Comparison of ENCODE assay signal across 8 cellular contexts in the genomic region with DNA sequence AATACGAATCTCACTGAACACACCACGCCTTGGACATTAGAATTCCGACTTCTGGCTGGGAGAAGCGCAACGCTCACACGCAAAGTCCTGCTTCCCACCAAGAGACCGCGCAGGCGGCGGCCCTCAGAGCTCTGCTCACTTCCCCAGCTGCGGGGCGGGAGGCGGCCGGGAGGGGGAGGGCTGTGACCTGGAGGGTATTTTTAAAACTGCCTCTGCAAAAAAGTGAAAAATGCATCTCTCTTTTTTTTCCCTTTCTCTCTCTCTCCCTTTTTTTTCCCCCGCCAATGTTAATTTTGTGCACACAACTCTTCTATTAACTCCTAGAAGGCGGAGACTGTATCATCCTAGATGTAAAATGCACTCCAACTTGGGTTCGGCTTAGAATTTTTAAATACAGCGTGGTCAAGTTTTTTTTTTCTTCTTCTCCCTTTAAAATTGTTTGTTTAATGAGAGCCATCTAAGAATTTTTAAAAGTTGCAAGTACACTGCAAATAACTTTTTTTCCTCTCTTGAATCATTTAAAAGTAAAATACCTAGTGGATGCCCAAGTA.
DNase-seq lines count a peak whose midpoint lies in the region; ATAC-seq and TF ChIP-seq lines count a peak whose summit lies in the region.

No MANE protein-coding gene starts in this region.

- CTCF ChIA-PET in AG04449 (lab: Yijun Ruan, JAX) = interaction anchor here (1.0 to 3.9 kb wide), 12 partner anchors 9 to 266 kb away, joined by 3 to 21 read pairs (median 6); no protein-coding TSS in a partner anchor

- intact Hi-C loops in esophagus muscularis mucosa (cut with DNase I) = loop anchor here (2.0 to 5.0 kb wide), 3 partner anchors 69 to 112 kb away; no protein-coding TSS in a partner anchor

- WGBS in esophagus muscularis mucosa = 3% methylated on average over 18 of the region's 18 CpGs
- no CpG with 5 or more reads among the region's 18 CpGs for WGBS in neuronal stem cell (ENCODE audit: extremely low coverage in 2 of 2, insufficient read length in 2 of 2, insufficient replicate concordance in 1 of 2), 2 donors

- no peak overlapping the region for H3K4ac ChIP-seq in neuronal stem cell (ENCODE audit: low read length)

- H3K27me3 ChIP-seq in SU-DHL-6 (ENCODE audit: low read length) (no peaks in the 10 kb centered on the region), esophagus muscularis mucosa (no peaks in the 10 kb centered on the region), neuronal stem cell (ENCODE audit: control insufficient read depth in 3 of 3, insufficient read depth in 3 of 3, low read depth in 1 of 3, low read length in 3 of 3) (peaks cover 0 to 3% (median 0%) of the 10 kb centered on the region in 3 experiments)

- no peak for TF ChIP-seq POLR2A in esophagus muscularis mucosa (IDR thresholded peaks at IDR 0.05; ENCODE audit: low read depth)

- H3K18ac ChIP-seq in neuronal stem cell (ENCODE audit: low read length) = peak overlapping the region; percentile 82

- H2BK5ac ChIP-seq in neuronal stem cell (ENCODE audit: low read length) = no peak overlapping the region

- TF ChIP-seq CTCF in AG04449 (IDR thresholded peaks at IDR 0.05; ENCODE audit: insufficient read depth, low read length, missing control alignments) = peak; percentile 24
- no peak for TF ChIP-seq CTCF in SU-DHL-6 (IDR thresholded peaks at IDR 0.05; ENCODE audit: insufficient read depth, low read length, poor library complexity, severe bottlenecking)
- TF ChIP-seq CTCF in esophagus muscularis mucosa (IDR thresholded peaks at IDR 0.05) = peak; percentile 22 to 35 (median 27)

- H4K8ac ChIP-seq in neuronal stem cell (ENCODE audit: low read depth, low read length) = no peak overlapping the region

- H3K9ac ChIP-seq in SU-DHL-6 (ENCODE audit: low read length) = peak overlapping the region; percentile 59
- no peak overlapping the region for H3K9ac ChIP-seq in neuronal stem cell (ENCODE audit: low read depth, low read length, poor library complexity)

- no peaks in the 10 kb centered on the region for H4K20me1 ChIP-seq in SU-DHL-6 (ENCODE audit: low read depth, low read length)

- peak overlapping the region; percentile 70 for H3K27ac ChIP-seq in SU-DHL-6 (ENCODE audit: low read depth, low read length)
- peak overlapping the region; percentile 89 to 96 (median 95) for H3K27ac ChIP-seq in esophagus muscularis mucosa (replicated peaks in 1 of 4)
- H3K27ac ChIP-seq in neuronal stem cell (replicated peaks; ENCODE audit: low read length) = no peak overlapping the region

- POLR2A ChIA-PET in AG04449 (lab: Yijun Ruan, JAX) = interaction anchor here (0.6 to 1.0 kb wide), 4 partner anchors 31 to 265 kb away, joined by 3 read pairs; no protein-coding TSS in a partner anchor

- DNase-seq in AG04449 (ENCODE audit: low read depth, low spot score) (no peak), esophagus muscularis mucosa (ENCODE audit: extremely low spot score) (no peak), neuronal stem cell (ENCODE audit: low spot score) (no peak), NCI-H146 (lab: John Stamatoyannopoulos, UW) (no peak), NCI-H82 (lab: John Stamatoyannopoulos, UW) (no peak)

- H2AK5ac ChIP-seq in neuronal stem cell (ENCODE audit: low read depth, low read length) = no peak overlapping the region

- no peaks in the 10 kb centered on the region for H3K79me1 ChIP-seq in neuronal stem cell (ENCODE audit: low read depth, low read length)

- no peaks in the 10 kb centered on the region for H3K9me2 ChIP-seq in SU-DHL-6 (replicated peaks; ENCODE audit: insufficient read depth, low read length)

- H3K14ac ChIP-seq in neuronal stem cell (ENCODE audit: low read length) = no peak overlapping the region

- ATAC-seq in GM18870 (IDR thresholded peaks at IDR 0.05; ENCODE audit: unreplicated experiment) = peak; percentile 32
- ATAC-seq in HG03045 (IDR thresholded peaks at IDR 0.05; ENCODE audit: unreplicated experiment) = peak; percentile 45

- no peak overlapping the region for H2BK120ac ChIP-seq in neuronal stem cell (ENCODE audit: low read depth, low read length)

- TF ChIP-seq EP300 in esophagus muscularis mucosa (IDR thresholded peaks at IDR 0.05) = no peak

- no peak overlapping the region for H2BK12ac ChIP-seq in neuronal stem cell (ENCODE audit: low read length)

- no peak overlapping the region for H3K23ac ChIP-seq in neuronal stem cell (ENCODE audit: low read depth, low read length, poor library complexity)

- H3K4me1 ChIP-seq in esophagus muscularis mucosa = peaks cover 18 to 26% (median 23%) of the 10 kb centered on the region in 4 donors
- H3K4me1 ChIP-seq in neuronal stem cell (ENCODE audit: control insufficient read depth in 2 of 2, insufficient read depth in 1 of 2, low read depth in 1 of 2, low read length in 2 of 2) = peaks cover 0 to 6% of the 10 kb centered on the region in 2 donors

- no peak overlapping the region for H4K91ac ChIP-seq in neuronal stem cell (ENCODE audit: low read depth, low read length, poor library complexity)

- H3F3A ChIP-seq in SU-DHL-6 (ENCODE audit: insufficient read depth) = no peaks in the 10 kb centered on the region

- H3K4me2 ChIP-seq in SU-DHL-6 (ENCODE audit: low read depth, low read length, poor library complexity, severe bottlenecking) = peak overlapping the region; percentile 62
- peak overlapping the region; percentile 21 for H3K4me2 ChIP-seq in neuronal stem cell (ENCODE audit: insufficient read depth, low read length, poor library complexity, severe bottlenecking)

- no peaks in the 10 kb centered on the region for H3K9me3 ChIP-seq in SU-DHL-6 (ENCODE audit: insufficient read depth, low read length)
- no peaks in the 10 kb centered on the region for H3K9me3 ChIP-seq in esophagus muscularis mucosa
- peaks cover 3 to 16% of the 10 kb centered on the region in 2 donors for H3K9me3 ChIP-seq in neuronal stem cell (replicated peaks in 1 of 2; ENCODE audit: control insufficient read depth in 2 of 2, insufficient read depth in 1 of 2, low read depth in 1 of 2, low read length in 2 of 2)

- H3K79me2 ChIP-seq in SU-DHL-6 (ENCODE audit: insufficient read depth, low read length) = no peaks in the 10 kb centered on the region

- H2BK15ac ChIP-seq in neuronal stem cell (ENCODE audit: low read length) = no peak overlapping the region

- no peaks in the 10 kb centered on the region for H3K36me3 ChIP-seq in SU-DHL-6 (ENCODE audit: low read length)
- no peaks in the 10 kb centered on the region for H3K36me3 ChIP-seq in esophagus muscularis mucosa
- H3K36me3 ChIP-seq in neuronal stem cell (replicated peaks in 1 of 2; ENCODE audit: control insufficient read depth in 2 of 2, insufficient read depth in 2 of 2, low read length in 2 of 2) = no peaks in the 10 kb centered on the region

- peak overlapping the region; percentile 75 for H2AFZ ChIP-seq in SU-DHL-6 (ENCODE audit: low read depth, low read length, severe bottlenecking)
- peak overlapping the region; percentile 78 for H2AFZ ChIP-seq in neuronal stem cell (ENCODE audit: low read length)

- H3K4me3 ChIP-seq in AG04449 (ENCODE audit: low read depth, low read length) (peak overlapping the region; percentile 56), SU-DHL-6 (ENCODE audit: insufficient read depth, low read length, poor library complexity, severe bottlenecking) (peak overlapping the region; percentile 58), esophagus muscularis mucosa (peak overlapping the region; percentile 68 to 77 (median 74)), neuronal stem cell (ENCODE audit: low read length in 2 of 2) (peak overlapping the region; percentile 65 to 88)
